In the genomic region with DNA sequence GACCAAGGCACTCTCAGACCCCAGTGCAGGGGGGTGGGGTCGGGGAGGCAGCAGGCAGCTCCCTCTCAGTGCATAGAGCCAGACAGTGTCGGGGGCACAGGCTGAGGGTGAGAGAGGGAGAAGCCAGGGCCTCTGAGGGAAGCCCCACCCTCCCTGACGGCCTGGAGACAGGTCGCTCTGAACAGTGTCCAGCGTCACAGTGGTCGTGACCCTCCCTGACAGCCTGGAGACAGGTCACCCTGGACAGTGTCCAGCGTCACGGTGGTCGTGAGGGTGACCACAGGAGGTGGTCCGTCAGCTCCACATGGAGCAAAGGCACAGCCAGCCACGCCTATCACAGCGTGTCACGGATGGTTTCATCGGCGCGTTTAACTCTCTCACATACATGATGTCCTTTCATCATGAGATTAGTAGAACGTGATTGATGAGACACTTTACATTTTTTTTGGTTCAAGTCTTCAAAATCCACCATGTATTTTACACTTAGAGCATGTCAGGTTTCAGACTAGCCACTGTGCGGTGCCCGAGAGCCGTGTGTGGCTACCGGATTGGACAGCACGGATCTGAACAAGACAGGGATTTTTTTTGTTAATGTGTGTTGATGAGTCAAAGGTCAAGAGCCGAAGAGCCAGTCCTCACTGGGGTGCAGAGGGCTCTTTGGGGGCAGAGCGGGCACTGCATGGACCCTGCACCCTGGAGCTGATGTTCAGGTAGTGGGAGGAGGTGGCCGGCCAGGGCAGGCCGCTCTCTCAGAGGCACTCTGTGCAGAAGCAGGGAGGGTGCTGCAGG, we compare ENCODE assay signal across 8 cellular contexts. TPM values are rescaled to one million over a fixed set of nuclear protein-coding genes. Genes with fewer than 3 reads are reported as not detected.
DNase-seq lines count a peak whose midpoint lies in the region; ATAC-seq, FAIRE-seq and TF ChIP-seq lines count a peak whose summit lies in the region.

No MANE protein-coding gene starts in this region.

- H3K9ac ChIP-seq in OCI-LY1 (ENCODE audit: low read length): no peak overlapping the region

- H3K27ac ChIP-seq in OCI-LY1 (ENCODE audit: low read depth, low read length, poor library complexity, severe bottlenecking): peak overlapping the region; percentile 11

- H3F3A ChIP-seq in OCI-LY1 (ENCODE audit: insufficient read depth, low read length): no peaks in the 10 kb centered on the region

- DNase-seq in GM20000 (ENCODE audit: low spot score): no peak
- DNase-seq in mucosa of gallbladder (ENCODE audit: low spot score): peak; percentile 48
- no peak for DNase-seq in NCI-H2196 treated with DMSO at 0.1 percent for 48 hours (lab: John Stamatoyannopoulos, UW; ENCODE audit: unreplicated experiment)
- DNase-seq in stimulated activated naive CD4-positive, alpha-beta T cell (lab: John Stamatoyannopoulos, UW): no peak
- DNase-seq in NCI-H345 treated with DMSO at 0.1 percent for 48 hours (lab: John Stamatoyannopoulos, UW; ENCODE audit: unreplicated experiment): no peak

- H3K9me2 ChIP-seq in OCI-LY1 (ENCODE audit: low read depth, low read length): no peaks in the 10 kb centered on the region

- ATAC-seq in GM21528 (IDR thresholded peaks at IDR 0.05; ENCODE audit: low FRiP score, unreplicated experiment): no peak

- no peaks in the 10 kb centered on the region for H4K20me1 ChIP-seq in OCI-LY1 (ENCODE audit: insufficient read depth, low read length)

- peak; percentile 55 for FAIRE-seq in endometrium (lab: Jason Lieb, UNC)

- no peaks in the 10 kb centered on the region for H3K36me3 ChIP-seq in OCI-LY1 (ENCODE audit: insufficient read depth, low read length)

- H3K79me2 ChIP-seq in OCI-LY1 (ENCODE audit: insufficient read depth, low read length): no peaks in the 10 kb centered on the region

- H3K4me2 ChIP-seq in OCI-LY1 (ENCODE audit: low read length): peak overlapping the region; percentile 6; the same call in 1 of the 2 replicates

- H3K4me3 ChIP-seq in OCI-LY1 (ENCODE audit: low read depth, low read length, poor library complexity, severe bottlenecking): no peak overlapping the region

- peaks cover 55% of the 10 kb centered on the region for H3K4me1 ChIP-seq in OCI-LY1 (ENCODE audit: insufficient read depth, low read length, severe bottlenecking)

- no peaks in the 10 kb centered on the region for H3K9me3 ChIP-seq in OCI-LY1 (ENCODE audit: low read length)

- no peak overlapping the region for H2AFZ ChIP-seq in OCI-LY1 (ENCODE audit: low read length)

- TF ChIP-seq CTCF in GM20000 (IDR thresholded peaks at IDR 0.05; ENCODE audit: extremely low read depth, missing control alignments) (peak; percentile 42), OCI-LY1 (IDR thresholded peaks at IDR 0.05; ENCODE audit: low read length) (peak; percentile 82)

- peaks cover 1% of the 10 kb centered on the region; the same call in 1 of the 2 replicates for H3K27me3 ChIP-seq in OCI-LY1 (ENCODE audit: insufficient read depth, low read length)

RNA-seq across cellular contexts. Expression of gene PANX2, which starts 23.9 kb away (rescaled TPM):
- 0.95 TPM for total RNA-seq in mucosa of gallbladder

RNA-seq across cellular contexts. Expression of gene TRABD, which starts 39.1 kb away (rescaled TPM):
- total RNA-seq in mucosa of gallbladder: 55.1 TPM

RNA-seq across cellular contexts. Expression of gene SELENOO, which starts 54.2 kb away (rescaled TPM):
- 37.0 TPM for total RNA-seq in mucosa of gallbladder

RNA-seq across cellular contexts. Expression of gene MOV10L1, which starts 56.8 kb away (rescaled TPM):
- total RNA-seq in mucosa of gallbladder: 2.6 TPM
